Comparison of ENCODE assay signal across 29 cellular contexts in the genomic region with DNA sequence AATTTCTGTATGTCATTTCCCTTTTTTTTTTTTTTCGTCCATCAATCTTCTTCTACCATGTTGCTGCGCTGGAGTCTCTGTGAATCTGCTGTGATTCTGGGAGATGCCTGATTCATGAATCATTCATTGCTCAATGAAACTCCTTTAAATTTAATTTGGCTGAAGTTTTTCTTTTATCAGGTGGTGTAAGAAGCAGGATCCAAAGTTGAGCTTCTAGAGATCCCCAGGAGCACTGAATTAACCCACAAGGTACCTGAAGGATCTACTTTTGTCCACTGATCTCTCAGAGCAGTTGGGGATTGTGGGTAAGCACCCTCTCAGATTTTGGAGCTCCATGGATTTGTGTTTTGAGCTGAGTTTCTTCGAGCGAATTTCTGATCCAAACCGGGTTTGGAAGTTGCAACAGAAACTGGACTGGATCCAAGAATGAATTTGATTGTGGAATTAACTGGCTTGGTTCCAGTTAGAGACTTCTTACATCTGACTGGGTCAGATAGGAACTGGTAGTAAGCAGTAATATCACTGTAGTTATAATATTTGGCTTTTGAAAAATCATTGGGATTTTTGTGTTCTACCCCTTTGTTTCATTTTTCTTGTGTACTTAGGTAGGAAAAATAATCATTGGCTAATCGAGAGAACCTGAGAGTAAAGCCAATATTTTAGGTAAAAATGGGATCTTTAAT.
"Had no signal": no experiment of that assay in that cellular context is flagged by ENCODE, and none has a peak within 500 bp of the region (broad histone marks: within the 10 kb centered on the region; RNA-seq: fewer than 3 reads in every experiment).

No MANE protein-coding gene starts in this region.

- H3K9ac ChIP-seq: parathyroid adenoma had no signal

- H2AFZ ChIP-seq: parathyroid adenoma had no signal

- H3K9me3 ChIP-seq: ovary, right lobe of liver, thoracic aorta, thyroid gland had no signal

- H3K36me3 ChIP-seq: neutrophil, ovary, right lobe of liver, sigmoid colon, stomach, thoracic aorta, thyroid gland, tibial nerve, upper lobe of left lung, vagina had no signal

- H3K4me1 ChIP-seq: parathyroid adenoma, psoas muscle, right lobe of liver, sigmoid colon, stomach, thyroid gland, tibial nerve, upper lobe of left lung, vagina had no signal

- H3K4me3 Mint-ChIP-seq: natural killer cell treated with Interleukin-12 subunit alpha and Interleukin-12 subunit beta and Interleukin-15 and Interleukin-18, amount 100 ng/mL, for 72 hours; nephron progenitor cell; neural crest cell; stimulated activated effector memory CD8-positive, alpha-beta T cell treated with anti-CD3 and anti-CD28 coated beads, Interleukin-12 subunit alpha, Interleukin-12 subunit beta, amount 100 ng/mL, for 72 hours; stimulated activated naive B cell treated with anti-CD40 and anti-IgM and Interleukin-4, amounts not matched to agents 10 μg/mL and 1 μg/mL and 100 μg/mL, for 72 hours; stimulated activated naive CD8-positive, alpha-beta T cell treated with anti-CD3 and anti-CD28 coated beads, Interleukin-15, Interleukin-2, amounts not matched to agents 100 ng/mL and 50 ng/mL, for 24 hours had no signal

- H3K27me3 ChIP-seq: neutrophil, ovary, right lobe of liver, sigmoid colon, stomach, thyroid gland, tibial nerve, upper lobe of left lung, vagina had no signal

- ATAC-seq: natural killer cell treated with Interleukin-12 subunit alpha and Interleukin-12 subunit beta and Interleukin-15 and Interleukin-18, amount 100 ng/mL, for 72 hours; psoas muscle; right lobe of liver; stimulated activated effector memory CD8-positive, alpha-beta T cell treated with anti-CD3 and anti-CD28 coated beads, Interleukin-12 subunit alpha, Interleukin-12 subunit beta, amount 100 ng/mL, for 72 hours; stimulated activated naive B cell treated with anti-CD40 and anti-IgM and Interleukin-4, amounts not matched to agents 10 μg/mL and 1 μg/mL and 100 μg/mL, for 72 hours had no signal

- H3K27me3 Mint-ChIP-seq: natural killer cell treated with Interleukin-12 subunit alpha and Interleukin-12 subunit beta and Interleukin-15 and Interleukin-18, amount 100 ng/mL, for 72 hours; progenitor cell of endocrine pancreas; stimulated activated naive B cell treated with anti-CD40 and anti-IgM and Interleukin-4, amounts not matched to agents 10 μg/mL and 1 μg/mL and 100 μg/mL, for 72 hours; stimulated activated naive CD8-positive, alpha-beta T cell treated with anti-CD3 and anti-CD28 coated beads, Interleukin-15, Interleukin-2, amounts not matched to agents 100 ng/mL and 50 ng/mL, for 24 hours had no signal

- DNase-seq: nephron progenitor cell; nucleus accumbens; ovary; posterior cingulate gyrus; psoas muscle; right cardiac atrium; right lobe of liver; sigmoid colon; small intestine; stimulated activated CD4-positive, alpha-beta T cell treated with anti-CD3 and anti-CD28 coated beads, Interleukin-15, amount 100 ng/mL, for 24 hours; stimulated activated CD4-positive, alpha-beta T cell treated with anti-CD3 and anti-CD28 coated beads, Interleukin-2, amount 100 ng/mL, for 24 hours; stimulated activated CD4-positive, alpha-beta T cell treated with anti-CD3 and anti-CD28 coated beads, Interleukin-2, amount 100 ng/mL, for 48 hours; stimulated activated CD4-positive, alpha-beta T cell treated with anti-CD3 and anti-CD28 coated beads, Interleukin-4, amount 100 ng/mL, for 24 hours; stimulated activated naive B cell treated with anti-CD40 and anti-IgM and Interleukin-4, amounts not matched to agents 10 μg/mL and 1 μg/mL and 100 μg/mL, for 72 hours; stimulated activated naive CD4-positive, alpha-beta T cell treated with Interleukin-2 at 50 U/mL for 16 hours; stomach; thyroid gland; trophoblast cell; upper lobe of left lung had no signal

- H3K4me3 ChIP-seq: ovary, psoas muscle, right lobe of liver, sigmoid colon, stomach, thoracic aorta, thyroid gland, tibial nerve, upper lobe of left lung, vagina had no signal

- H3K36me3 Mint-ChIP-seq: stimulated activated effector memory CD8-positive, alpha-beta T cell treated with anti-CD3 and anti-CD28 coated beads, Interleukin-12 subunit alpha, Interleukin-12 subunit beta, amount 100 ng/mL, for 72 hours; stimulated activated naive B cell treated with anti-CD40 and anti-IgM and Interleukin-4, amounts not matched to agents 10 μg/mL and 1 μg/mL and 100 μg/mL, for 72 hours had no signal

- H3K79me2 ChIP-seq: parathyroid adenoma had no signal

- H3K4me1 Mint-ChIP-seq: nephron progenitor cell; neural crest cell; stimulated activated effector memory CD8-positive, alpha-beta T cell treated with anti-CD3 and anti-CD28 coated beads, Interleukin-12 subunit alpha, Interleukin-12 subunit beta, amount 100 ng/mL, for 72 hours; stimulated activated naive B cell treated with anti-CD40 and anti-IgM and Interleukin-4, amounts not matched to agents 10 μg/mL and 1 μg/mL and 100 μg/mL, for 72 hours had no signal

- H3K27ac Mint-ChIP-seq: natural killer cell treated with Interleukin-12 subunit alpha and Interleukin-12 subunit beta and Interleukin-15 and Interleukin-18, amount 100 ng/mL, for 72 hours; nephron progenitor cell; progenitor cell of endocrine pancreas; stimulated activated effector memory CD8-positive, alpha-beta T cell treated with anti-CD3 and anti-CD28 coated beads, Interleukin-12 subunit alpha, Interleukin-12 subunit beta, amount 100 ng/mL, for 72 hours; stimulated activated naive B cell treated with anti-CD40 and anti-IgM and Interleukin-4, amounts not matched to agents 10 μg/mL and 1 μg/mL and 100 μg/mL, for 72 hours; stimulated activated naive CD8-positive, alpha-beta T cell treated with anti-CD3 and anti-CD28 coated beads, Interleukin-15, Interleukin-2, amounts not matched to agents 100 ng/mL and 50 ng/mL, for 24 hours had no signal

- H3K27ac ChIP-seq: neutrophil, ovary, parathyroid adenoma, psoas muscle, right lobe of liver, sigmoid colon, stomach, thoracic aorta, thyroid gland, tibial nerve, upper lobe of left lung, vagina had no signal
